In the genomic region with DNA sequence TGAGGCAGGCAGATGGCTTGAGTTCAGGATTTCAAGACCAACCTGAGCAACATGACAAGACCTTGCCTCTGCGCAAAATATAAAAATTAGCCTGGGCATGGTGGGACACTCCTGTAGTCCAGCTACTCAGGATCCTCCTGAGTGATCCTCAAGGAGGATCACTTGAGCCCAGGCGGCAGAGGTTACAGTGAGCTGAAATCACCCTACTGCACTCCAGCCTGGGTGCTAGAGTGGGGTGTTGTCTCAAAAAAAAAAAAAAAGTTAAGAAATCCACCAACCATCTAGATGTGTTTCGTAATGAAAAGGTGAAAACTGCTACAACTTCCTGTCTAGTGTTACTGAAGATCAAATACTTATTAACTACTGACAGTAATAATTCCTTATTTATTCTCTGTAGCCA, we compare ENCODE assay signal across 1 cellular context.
TF ChIP-seq lines count a peak whose summit lies in the region.

No MANE protein-coding gene starts in this region.

TF ChIP-seq in K562, 482 proteins besides CTCF, POLR2A, EP300 and RAD21:
- TF ChIP-seq CC2D1A (IDR thresholded peaks at IDR 0.05) (no peak), ZNF232 (CRISPR knock-in tag; IDR thresholded peaks at IDR 0.05) (no peak), SRF (CRISPR knock-in tag; IDR thresholded peaks at IDR 0.05) (no peak), TRIM24 (IDR thresholded peaks at IDR 0.05) (no peak)
